2 cellular contexts compared by ENCODE assay signal in genomic region chr20:277496-277781, GRCh38.
TF ChIP-seq lines count a peak whose summit lies in the region.

No MANE protein-coding gene starts in this region.

TF ChIP-seq in GM23338, 12 proteins besides CTCF, POLR2A, EP300 and RAD21:
- TF ChIP-seq NANOG (IDR thresholded peaks at IDR 0.05; ENCODE audit: borderline replicate concordance) (no peak), CREB1 (CRISPR knock-in tag; IDR thresholded peaks at IDR 0.05; ENCODE audit: low read depth) (no peak), POLR2AphosphoS5 (IDR thresholded peaks at IDR 0.05; ENCODE audit: low read depth) (no peak), ZNF462 (CRISPR knock-in tag; IDR thresholded peaks at IDR 0.05) (no peak), REST (IDR thresholded peaks at IDR 0.05; ENCODE audit: unreplicated experiment) (no peak), ETS1 (IDR thresholded peaks at IDR 0.05) (no peak), EZH2phosphoT487 (IDR thresholded peaks at IDR 0.05; ENCODE audit: unreplicated experiment) (no peak), STAT1 (IDR thresholded peaks at IDR 0.05; ENCODE audit: unreplicated experiment) (no peak), JUNB (IDR thresholded peaks at IDR 0.05; ENCODE audit: unreplicated experiment) (no peak), ZNF331 (CRISPR knock-in tag; IDR thresholded peaks at IDR 0.05; ENCODE audit: low read depth) (no peak), EZH2 (IDR thresholded peaks at IDR 0.05; ENCODE audit: low read depth, unreplicated experiment) (no peak), ZNF114 (CRISPR knock-in tag; IDR thresholded peaks at IDR 0.05) (no peak)

TF ChIP-seq in H1, 55 proteins besides CTCF, POLR2A, EP300 and RAD21:
- TF ChIP-seq CHD2 (IDR thresholded peaks at IDR 0.05; ENCODE audit: low read length): no peak
- TF ChIP-seq ZNF274 (IDR thresholded peaks at IDR 0.05; ENCODE audit: borderline replicate concordance, extremely low read depth, low read length): no peak
- TF ChIP-seq SIRT6 (IDR thresholded peaks at IDR 0.05; ENCODE audit: low read length): no peak
- no peak for TF ChIP-seq EGR1 (IDR thresholded peaks at IDR 0.05; ENCODE audit: borderline replicate concordance, low read depth, low read length)
- TF ChIP-seq HDAC6 (IDR thresholded peaks at IDR 0.05; ENCODE audit: low read depth, low read length): no peak
- no peak for TF ChIP-seq TAF7 (optimal IDR thresholded peaks at IDR 0.05; ENCODE audit: borderline replicate concordance, low read depth, low read length)
- TF ChIP-seq RNF2 (IDR thresholded peaks at IDR 0.05; ENCODE audit: borderline replicate concordance, low read depth, low read length, missing control alignments, poor library complexity, severe bottlenecking): no peak
- no peak for TF ChIP-seq TEAD4 (IDR thresholded peaks at IDR 0.05; ENCODE audit: low read depth, low read length)
- TF ChIP-seq GTF2F1 (IDR thresholded peaks at IDR 0.05; ENCODE audit: borderline replicate concordance, low read depth, low read length): no peak
- no peak for TF ChIP-seq E2F6 (IDR thresholded peaks at IDR 0.05)
- no peak for TF ChIP-seq JUN (IDR thresholded peaks at IDR 0.05; ENCODE audit: low read depth, low read length)
- no peak for TF ChIP-seq CBX5 (IDR thresholded peaks at IDR 0.05; ENCODE audit: low read depth, low read length)
- no peak for TF ChIP-seq YY1 (IDR thresholded peaks at IDR 0.05; ENCODE audit: low read depth, low read length)
- TF ChIP-seq GABPA (IDR thresholded peaks at IDR 0.05; ENCODE audit: borderline replicate concordance, insufficient read depth, low read length): no peak
- TF ChIP-seq CHD1 (IDR thresholded peaks at IDR 0.05; ENCODE audit: low read depth, low read length): no peak
- TF ChIP-seq POU5F1 (IDR thresholded peaks at IDR 0.05; ENCODE audit: low read depth, low read length): no peak
- TF ChIP-seq SIN3A (conservative IDR thresholded peaks at IDR 0.05 in 1 of 2, IDR thresholded peaks at IDR 0.05 in 1 of 2; ENCODE audit: low read depth in 1 of 2, low read length in 2 of 2): no peak
- no peak for TF ChIP-seq SUZ12 (IDR thresholded peaks at IDR 0.05; ENCODE audit: low read length)
- TF ChIP-seq PHF8 (conservative IDR thresholded peaks at IDR 0.05; ENCODE audit: low read depth, low read length): no peak
- no peak for TF ChIP-seq CREB1 (IDR thresholded peaks at IDR 0.05)
